17 cellular contexts compared by ENCODE assay signal in genomic region chr20:53639128-53639527, GRCh38. TPM values are rescaled to one million over a fixed set of nuclear protein-coding genes. Genes with fewer than 3 reads are reported as not detected.
DNase-seq lines count a peak whose midpoint lies in the region; ATAC-seq, FAIRE-seq and TF ChIP-seq lines count a peak whose summit lies in the region.
"Had no signal": no experiment of that assay in that cellular context is flagged by ENCODE, and none has a peak within 500 bp of the region (broad histone marks: within the 10 kb centered on the region; RNA-seq: fewer than 3 reads in every experiment).

No MANE protein-coding gene starts in this region.

- no peak for DNase-seq in CD4-positive, CD25-positive, alpha-beta regulatory T cell
- DNase-seq in PC-3 (no peak), GM12878 (ENCODE audit: low read depth, low spot score) (no peak), prostate gland (ENCODE audit: low spot score) (no peak), Right ventricle myocardium inferior (ENCODE audit: missing footprints) (no peak), OCI-LY7 (ENCODE audit: low spot score) (no peak)
- DNase-seq in activated CD4-positive, alpha-beta T cell treated with anti-CD3 and anti-CD28 coated beads for 48 hours = no peak
- DNase-seq: DMS79 treated with DMSO at 0.1 percent for 48 hours, IMR-90, Kasumi-1, MM.1S, NCI-H1092, NCI-H2081 treated with DMSO at 0.1 percent for 48 hours, NCI-H446 treated with DMSO at 0.1 percent for 48 hours had no signal

- in situ Hi-C loops in GM12878 (cut with MboI) = no loop called here

- H3K36me3 Mint-ChIP-seq in CD4-positive, CD25-positive, alpha-beta regulatory T cell = no peaks in the 10 kb centered on the region

- RAD21 ChIA-PET in GM12878 (lab: Charles Lee; ENCODE audit: unreplicated experiment) = interaction anchor here (0.9 kb wide), 1 partner anchor 17 kb away, joined by 3 read pairs; no protein-coding TSS in a partner anchor

- no peaks in the 10 kb centered on the region for H3K9me3 ChIP-seq in CD4-positive, CD25-positive, alpha-beta regulatory T cell (ENCODE audit: control insufficient read depth in 2 of 2, low read length in 2 of 2)
- H3K9me3 ChIP-seq in PC-3 (ENCODE audit: low read length) (no peaks in the 10 kb centered on the region), GM12878 (replicated peaks; ENCODE audit: control insufficient read depth, insufficient read depth, low read length) (no peaks in the 10 kb centered on the region), prostate gland (no peaks in the 10 kb centered on the region), OCI-LY7 (ENCODE audit: low read length) (no peaks in the 10 kb centered on the region)
- H3K9me3 ChIP-seq: BLaER1 treated with 17β-estradiol and CSF1 and Interleukin-3, amounts not matched to agents 10 nM and 100 nM had no signal

- H3K27ac Mint-ChIP-seq in CD4-positive, CD25-positive, alpha-beta regulatory T cell = peak overlapping the region; percentile 4 to 86 (median 16)

- H3K9ac ChIP-seq in PC-3 (ENCODE audit: low read length) (no peak overlapping the region), GM12878 (ENCODE audit: control insufficient read depth, insufficient read depth, low read length) (no peak overlapping the region)
- H3K9ac ChIP-seq: BLaER1 treated with 17β-estradiol and CSF1 and Interleukin-3, amounts not matched to agents 10 nM and 100 nM had no signal

- peaks cover 19% of the 10 kb centered on the region for H3K4me1 ChIP-seq in CD4-positive, CD25-positive, alpha-beta regulatory T cell (ENCODE audit: control insufficient read depth, insufficient read depth, low read length, poor library complexity, severe bottlenecking)
- H3K4me1 ChIP-seq in PC-3 (ENCODE audit: insufficient read depth, low read length) = peaks cover 32% of the 10 kb centered on the region
- peaks cover 20% of the 10 kb centered on the region for H3K4me1 ChIP-seq in GM12878 (ENCODE audit: control insufficient read depth, insufficient read depth, low read length)
- H3K4me1 ChIP-seq in prostate gland (replicated peaks) = peaks cover 3% of the 10 kb centered on the region
- peaks cover 36% of the 10 kb centered on the region for H3K4me1 ChIP-seq in OCI-LY7 (ENCODE audit: insufficient read depth, low read length, poor library complexity, severe bottlenecking)

- no peak for FAIRE-seq in GM12878 (lab: Jason Lieb, UNC)
- FAIRE-seq: H1, HTR-8/SVneo had no signal

- no peaks in the 10 kb centered on the region for H3K9me3 Mint-ChIP-seq in CD4-positive, CD25-positive, alpha-beta regulatory T cell

- H3K4me2 ChIP-seq in PC-3 (ENCODE audit: low read length) = no peak overlapping the region
- no peak overlapping the region for H3K4me2 ChIP-seq in GM12878 (ENCODE audit: control insufficient read depth, insufficient read depth)
- no peak overlapping the region for H3K4me2 ChIP-seq in OCI-LY7 (ENCODE audit: low read length)

- H3K79me2 ChIP-seq in PC-3 (ENCODE audit: low read length) = no peaks in the 10 kb centered on the region
- H3K79me2 ChIP-seq in GM12878 (ENCODE audit: control insufficient read depth, insufficient read depth, low read length) = no peaks in the 10 kb centered on the region
- H3K79me2 ChIP-seq in OCI-LY7 (ENCODE audit: insufficient read depth, low read depth, low read length) = no peaks in the 10 kb centered on the region

- ATAC-seq in CD4-positive, CD25-positive, alpha-beta regulatory T cell (ENCODE audit: low read depth in 2 of 2) = no peak
- ATAC-seq in PC-3 (no peak), GM12878 (no peak), Right ventricle myocardium inferior (no peak)

- TF ChIP-seq CTCF in PC-3 (conservative IDR thresholded peaks at IDR 0.05; ENCODE audit: low read depth, low read length) (no peak), GM12878 (IDR thresholded peaks at IDR 0.05 in 2 of 3, conservative IDR thresholded peaks at IDR 0.05 in 1 of 3; ENCODE audit: control insufficient read depth in 2 of 3, extremely low read depth in 1 of 3, insufficient read depth in 1 of 3, low read depth in 3 of 3, low read length in 3 of 3) (no peak), prostate gland (IDR thresholded peaks at IDR 0.05) (no peak), OCI-LY7 (conservative IDR thresholded peaks at IDR 0.05; ENCODE audit: low read length) (no peak)

- POLR2A ChIA-PET in PC-3 (lab: Charles Lee; ENCODE audit: unreplicated experiment) (interaction anchor here (0.5 kb wide), 1 partner anchor 98 kb away, joined by 4 read pairs; no protein-coding TSS in a partner anchor), GM12878 (lab: Charles Lee) (interaction anchor here (0.7 to 2.2 kb wide), 4 partner anchors 16 to 89 kb away, joined by 3 to 16 read pairs (median 4); no protein-coding TSS in a partner anchor), OCI-LY7 (lab: Charles Lee) (interaction anchor here (0.6 to 2.2 kb wide), 7 partner anchors 12 to 275 kb away, joined by 3 to 9 read pairs (median 3); no protein-coding TSS in a partner anchor)

- H3K4me3 ChIP-seq in CD4-positive, CD25-positive, alpha-beta regulatory T cell (ENCODE audit: low read depth, low read length) = no peak overlapping the region
- H3K4me3 ChIP-seq in PC-3 (ENCODE audit: low read length) (no peak overlapping the region), GM12878 (no peak overlapping the region), prostate gland (no peak overlapping the region), OCI-LY7 (ENCODE audit: low read depth, low read length, poor library complexity, severe bottlenecking) (no peak overlapping the region)
- H3K4me3 ChIP-seq: BLaER1 treated with 17β-estradiol and CSF1 and Interleukin-3, amounts not matched to agents 10 nM and 100 nM had no signal

- TSS peak; percentile 61 for BruUV-seq in PC-3 (replicated peaks; lab: Mats Ljungman, UMichigan)
- BruUV-seq in GM12878 (replicated peaks; lab: Mats Ljungman, UMichigan) = no TSS peak
- BruUV-seq in OCI-LY7 (replicated peaks; lab: Mats Ljungman, UMichigan) = no TSS peak

- H3K4me3 Mint-ChIP-seq in CD4-positive, CD25-positive, alpha-beta regulatory T cell = no peak overlapping the region

- no peaks in the 10 kb centered on the region for H3K27me3 Mint-ChIP-seq in CD4-positive, CD25-positive, alpha-beta regulatory T cell

- CTCF ChIA-PET in PC-3 (lab: Charles Lee) (no interaction called here), GM12878 (lab: Yijun Ruan, JAX) (interaction anchor here (0.8 to 1.8 kb wide), 4 partner anchors 9 to 276 kb away, joined by 3 to 8 read pairs (median 3); no protein-coding TSS in a partner anchor), OCI-LY7 (lab: Charles Lee; ENCODE audit: unreplicated experiment) (no interaction called here)

- SMC1A ChIA-PET in GM12878 (lab: Charles Lee; ENCODE audit: uncharacterized antibody, unreplicated experiment) = interaction anchor here (0.9 to 5.8 kb wide), 10 partner anchors 11 to 115 kb away, joined by 3 to 76 read pairs (median 6); no protein-coding TSS in a partner anchor

- H3F3A ChIP-seq in PC-3 (ENCODE audit: low read length, unreplicated experiment) = peaks cover 12% of the 10 kb centered on the region

- H3K36me3 ChIP-seq in CD4-positive, CD25-positive, alpha-beta regulatory T cell (ENCODE audit: control insufficient read depth, insufficient read depth, low read length) = no peaks in the 10 kb centered on the region
- H3K36me3 ChIP-seq in PC-3 (ENCODE audit: low read depth, low read length) = no peaks in the 10 kb centered on the region
- no peaks in the 10 kb centered on the region for H3K36me3 ChIP-seq in GM12878 (ENCODE audit: control insufficient read depth in 2 of 2, insufficient read depth in 2 of 2, low read length in 1 of 2)
- no peaks in the 10 kb centered on the region for H3K36me3 ChIP-seq in prostate gland
- H3K36me3 ChIP-seq in OCI-LY7 (ENCODE audit: insufficient read depth, low read length) = no peaks in the 10 kb centered on the region
- H3K36me3 ChIP-seq: BLaER1 treated with 17β-estradiol and CSF1 and Interleukin-3, amounts not matched to agents 10 nM and 100 nM had no signal

- no peak for TF ChIP-seq POLR2A in GM12878 (IDR thresholded peaks at IDR 0.05; ENCODE audit: low read depth, low read length)
- TF ChIP-seq POLR2A in prostate gland (IDR thresholded peaks at IDR 0.05) = no peak

- H3K4me1 Mint-ChIP-seq in CD4-positive, CD25-positive, alpha-beta regulatory T cell = peaks cover 18 to 53% (median 22%) of the 10 kb centered on the region in 4 donors

- no peak overlapping the region for H3K27ac ChIP-seq in CD4-positive, CD25-positive, alpha-beta regulatory T cell (ENCODE audit: insufficient read depth, low read length, poor library complexity, severe bottlenecking)
- peak overlapping the region; percentile 27 for H3K27ac ChIP-seq in PC-3 (ENCODE audit: low read length)
- no peak overlapping the region for H3K27ac ChIP-seq in GM12878 (ENCODE audit: control insufficient read depth, insufficient read depth)
- H3K27ac ChIP-seq in prostate gland = peak overlapping the region; percentile 65 to 87
- H3K27ac ChIP-seq in OCI-LY7 (ENCODE audit: low read depth, low read length, poor library complexity, severe bottlenecking) = no peak overlapping the region

- H4K20me1 ChIP-seq in PC-3 (ENCODE audit: low read length) (no peaks in the 10 kb centered on the region), GM12878 (ENCODE audit: control insufficient read depth, insufficient read depth) (no peaks in the 10 kb centered on the region), OCI-LY7 (ENCODE audit: insufficient read depth, low read length) (no peaks in the 10 kb centered on the region)
- H4K20me1 ChIP-seq: BLaER1 treated with 17β-estradiol and CSF1 and Interleukin-3, amounts not matched to agents 10 nM and 100 nM had no signal

- no peaks in the 10 kb centered on the region for H3K9me2 ChIP-seq in PC-3 (replicated peaks; ENCODE audit: low read length)
- no peaks in the 10 kb centered on the region for H3K9me2 ChIP-seq in OCI-LY7 (ENCODE audit: insufficient read depth, low read length)

- no peak for TF ChIP-seq RAD21 in GM12878 (IDR thresholded peaks at IDR 0.05; ENCODE audit: insufficient read depth, low read depth, low read length)

- no peaks in the 10 kb centered on the region for H3K27me3 ChIP-seq in CD4-positive, CD25-positive, alpha-beta regulatory T cell (ENCODE audit: control insufficient read depth, insufficient read depth, low read length)
- H3K27me3 ChIP-seq in PC-3 (ENCODE audit: low read length) (no peaks in the 10 kb centered on the region), GM12878 (replicated peaks in 1 of 2; ENCODE audit: control insufficient read depth in 2 of 2, insufficient read depth in 2 of 2, low read length in 1 of 2) (no peaks in the 10 kb centered on the region), prostate gland (replicated peaks; ENCODE audit: insufficient read depth) (no peaks in the 10 kb centered on the region)
- H3K27me3 ChIP-seq: BLaER1 treated with 17β-estradiol and CSF1 and Interleukin-3, amounts not matched to agents 10 nM and 100 nM had no signal

- intact Hi-C loops in PC-3 (cut with micrococcal nuclease) = no loop called here
- intact Hi-C loops in GM12878 (cut with micrococcal nuclease; ENCODE audit: unreplicated experiment) = no loop called here
- intact Hi-C loops in prostate gland (cut with DNase I) = no loop called here
- intact Hi-C loops in Right ventricle myocardium inferior (cut with DNase I) = no loop called here
- intact Hi-C loops in OCI-LY7 (cut with micrococcal nuclease; ENCODE audit: unreplicated experiment) = no loop called here

- WGBS in GM12878 (ENCODE audit: insufficient coverage, insufficient replicate concordance, low lambda C conversion rate, missing lambda C conversion rate) = 70% methylated on average over 3 of the region's 3 CpGs
- WGBS in prostate gland = 81% methylated on average over 3 of the region's 3 CpGs

- no peak overlapping the region for H2AFZ ChIP-seq in PC-3 (ENCODE audit: low read length)
- no peak overlapping the region for H2AFZ ChIP-seq in GM12878 (ENCODE audit: control insufficient read depth, low read depth, low read length)
- no peak overlapping the region for H2AFZ ChIP-seq in OCI-LY7 (ENCODE audit: low read length)

- no peak for TF ChIP-seq EP300 in GM12878 (IDR thresholded peaks at IDR 0.05; ENCODE audit: borderline replicate concordance in 1 of 2, control insufficient read depth in 1 of 2, low read depth in 2 of 2, low read length in 2 of 2)

RNA-seq across cellular contexts. Expression of gene ZNF217, which starts 45.5 kb away (rescaled TPM):
- 70.9 TPM for total RNA-seq in CD4-positive, CD25-positive, alpha-beta regulatory T cell
- polyA plus RNA-seq in CD4-positive, CD25-positive, alpha-beta regulatory T cell = 10 to 100 TPM; 15.6 to 28.6 (median 17.5) TPM
- total RNA-seq in PC-3 (2014; rRNA removed) = 45.6 and 55.5 TPM in 2 replicates
- 213 and 215 TPM in 2 replicates for total RNA-seq in GM12878 (2013; cell fraction: nucleolus; rRNA removed)
- 40.8 and 45.6 TPM in 2 replicates for total RNA-seq in GM12878 (2014; rRNA removed)
- 40.2 and 40.5 TPM in 2 replicates for total RNA-seq in GM12878 (2014; rRNA removed; fragmentation: Illumina TruSeq; extraction: Trizol)
- total RNA-seq in GM12878 (2021) = 76.6 and 81.3 TPM in 2 replicates
- polyA plus RNA-seq in GM12878 (2011; ENCODE audit: low read depth) = 20.6 TPM
- 48.1 and 54.3 TPM in 2 replicates for polyA plus RNA-seq in GM12878 (2011; rRNA removed)
- 37.7 and 55.2 TPM in 2 replicates for polyA plus RNA-seq in GM12878 (2011; cell fraction: cytosol; rRNA removed)
- polyA plus RNA-seq in GM12878 (2011; cell fraction: nucleus; rRNA removed) = 47.8 and 55.7 TPM in 2 replicates
- 25.9 and 54.1 TPM in 2 replicates for polyA plus RNA-seq in GM12878 (2012)
- 54.8 and 62.7 TPM in 2 replicates for polyA plus RNA-seq in GM12878 (2014; fragmentation: Illumina TruSeq; extraction: Trizol)
- polyA plus RNA-seq in GM12878 (2014; fragmentation: Nextera tagmentation; extraction: Ambion mirVana) = 10 to 100 TPM in 1 of 2 experiments, 1 to 10 TPM in 1; 8.5 to 12.4 TPM
- 40.4 and 43.2 TPM in 2 replicates for polyA plus RNA-seq in GM12878 (2014; rRNA removed)
- polyA plus RNA-seq in GM12878 (2016; fragmentation: Nextera tagmentation; extraction: Ambion mirVana) = 10 to 100 TPM; 14.0 to 16.9 TPM
- polyA minus RNA-seq in GM12878 (2011; rRNA and poly(A)+ RNA removed) = 87.0 and 96.8 TPM in 2 replicates
- 42.6 and 44.9 TPM in 2 replicates for polyA minus RNA-seq in GM12878 (2011; cell fraction: cytosol; rRNA and poly(A)+ RNA removed)
- polyA minus RNA-seq in GM12878 (2011; cell fraction: nucleus; rRNA and poly(A)+ RNA removed) = 40.7 and 55.8 TPM in 2 replicates
- total RNA-seq in prostate gland = 10 to 100 TPM; 35.4 to 44.5 TPM
- total RNA-seq in Right ventricle myocardium inferior = 8.3 TPM
- 35.1 and 39.7 TPM in 2 replicates for total RNA-seq in OCI-LY7 (2014; rRNA removed; shearing (Covaris generic))
- 68.4 and 77.0 TPM in 2 replicates for total RNA-seq in OCI-LY7 (2022)

Comparison
In these comparisons a context has a peak if more than half of its experiments do, and no peak if none do; other contexts are left out.
1. H3K27ac ChIP-seq: peak in PC-3 (single experiment) and prostate gland (2 of 2); none in CD4-positive, CD25-positive, alpha-beta regulatory T cell (single experiment), GM12878 (single experiment) and OCI-LY7 (single experiment).